In the genomic region with DNA sequence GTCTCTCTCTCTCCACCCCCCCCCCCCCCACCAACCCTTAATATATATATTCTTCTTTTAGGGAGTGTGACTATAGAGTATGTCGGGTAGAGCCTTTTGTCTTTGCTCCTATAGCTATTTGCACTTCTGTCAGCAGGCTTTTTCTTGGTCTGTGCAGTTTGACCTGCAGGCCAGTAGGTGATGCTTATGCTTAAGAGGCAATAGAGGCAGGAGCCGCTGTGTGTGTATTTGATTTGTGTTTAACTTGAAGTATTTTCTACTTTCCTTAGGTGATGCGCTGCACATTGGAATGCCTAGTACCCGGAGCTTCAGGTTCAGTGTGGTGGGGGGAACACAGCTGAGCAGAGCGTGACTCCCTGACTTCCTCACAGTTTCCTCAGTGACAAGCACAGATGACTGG, we compare ENCODE assay signal across 8 cellular contexts.
A peak's percentile ranks its signal among the peaks of the same experiment; 100 is the strongest.
DNase-seq lines count a peak whose midpoint lies in the region; ATAC-seq, FAIRE-seq and TF ChIP-seq lines count a peak whose summit lies in the region.
"Not testable (repeated sequence)": the region's sequence is repeated elsewhere in the genome, so short reads cannot be mapped to it uniquely, and the experiment has no call there.

No MANE protein-coding gene starts in this region.

- TF ChIP-seq CTCF in A549 (IDR thresholded peaks at IDR 0.05); PC-3 (conservative IDR thresholded peaks at IDR 0.05; ENCODE audit: low read depth, low read length); H1 (IDR thresholded peaks at IDR 0.05; ENCODE audit: control extremely low read depth in 1 of 3, insufficient read depth in 1 of 3, low read depth in 1 of 3, low read length in 3 of 3): not testable (repeated sequence)
- TF ChIP-seq CTCF in LNCAP (IDR thresholded peaks at IDR 0.05) (peak; percentile 25; the same call in 1 of the 2 replicates), nephron progenitor cell (IDR thresholded peaks at IDR 0.05) (peak; percentile 15), type B pancreatic cell (conservative IDR thresholded peaks at IDR 0.05) (peak; percentile 38)

- H3K79me2 ChIP-seq in PC-3 (ENCODE audit: low read length); H1 (ENCODE audit: control insufficient read depth in 1 of 2, insufficient read depth in 2 of 2, low read length in 2 of 2): not testable (repeated sequence)

- H3K36me3 Mint-ChIP-seq in nephron progenitor cell (ENCODE audit: low read depth); type B pancreatic cell: not testable (repeated sequence)

- H3K9me3 Mint-ChIP-seq in nephron progenitor cell, type B pancreatic cell: not testable (repeated sequence)

- CTCF ChIA-PET in A549 (lab: Yijun Ruan, JAX); PC-3 (lab: Charles Lee); H1 (lab: Charles Lee; ENCODE audit: partially characterized antibody): not testable (repeated sequence)

- not testable (repeated sequence) for H3K4me3 ChIP-seq in A549; PC-3 (ENCODE audit: low read length); H1 (ENCODE audit: extremely low read depth in 1 of 4, insufficient read depth in 2 of 4, low read depth in 3 of 4, low read length in 4 of 4)

- H4K20me1 ChIP-seq in PC-3 (ENCODE audit: low read length); H1 (replicated peaks in 1 of 2; ENCODE audit: control insufficient read depth in 1 of 2, insufficient read depth in 2 of 2, low read length in 2 of 2): not testable (repeated sequence)

- not testable (repeated sequence) for H3K4me3 Mint-ChIP-seq in nephron progenitor cell, type B pancreatic cell

- not testable (repeated sequence) for H2BK120ac ChIP-seq in H1 (replicated peaks; ENCODE audit: low read depth, low read length)

- H3K9me3 ChIP-seq in A549; PC-3 (ENCODE audit: low read length); H1 (ENCODE audit: insufficient read depth in 2 of 2, low read depth in 1 of 2, low read length in 1 of 2): not testable (repeated sequence)

- not testable (repeated sequence) for H3K4ac ChIP-seq in H1 (replicated peaks; ENCODE audit: insufficient read length, low read depth, low read length)

- H3K4me1 Mint-ChIP-seq in nephron progenitor cell; type B pancreatic cell (ENCODE audit: unreplicated experiment): not testable (repeated sequence)

- not testable (repeated sequence) for H2BK12ac ChIP-seq in H1 (ENCODE audit: low read depth, low read length)

- not testable (repeated sequence) for H2BK20ac ChIP-seq in H1 (ENCODE audit: low read length)

- not testable (repeated sequence) for TF ChIP-seq EP300 in A549 (IDR thresholded peaks at IDR 0.05); H1 (IDR thresholded peaks at IDR 0.05; ENCODE audit: borderline replicate concordance in 1 of 2, low read depth in 2 of 2, low read length in 2 of 2)

- WGBS in A549 (ENCODE audit: missing lambda C conversion rate): 5% methylated on average over 5 of the region's 5 CpGs
- WGBS in H1 (ENCODE audit: extremely low coverage in 1 of 2, insufficient coverage in 1 of 2, insufficient read length in 1 of 2, insufficient replicate concordance in 2 of 2, low coverage in 1 of 2, low lambda C conversion rate in 2 of 2, missing lambda C conversion rate in 1 of 2), 2 experiments: 84% methylated on average over 4 of the region's 5 CpGs; no CpG with 5 or more reads in 1 of the 2 experiments

- not testable (repeated sequence) for H3K14ac ChIP-seq in H1 (ENCODE audit: insufficient read length)

- not testable (repeated sequence) for H4K5ac ChIP-seq in H1 (ENCODE audit: insufficient read length, low read depth, low read length)

- H2AK5ac ChIP-seq in H1 (ENCODE audit: low read depth, low read length): not testable (repeated sequence)

- H3K4me1 ChIP-seq in A549; PC-3 (ENCODE audit: insufficient read depth, low read length); H1 (replicated peaks in 1 of 4; ENCODE audit: control insufficient read depth in 3 of 4, insufficient read depth in 4 of 4, low read length in 3 of 4): not testable (repeated sequence)

- not testable (repeated sequence) for H3K27ac ChIP-seq in A549; PC-3 (ENCODE audit: low read length); H1 (ENCODE audit: low read depth, low read length)

- intact Hi-C loops in PC-3 (cut with micrococcal nuclease): not testable (repeated sequence)

- H3F3A ChIP-seq in PC-3 (ENCODE audit: low read length, unreplicated experiment): not testable (repeated sequence)

- H2AFZ ChIP-seq in PC-3 (ENCODE audit: low read length); H1 (ENCODE audit: low read length): not testable (repeated sequence)

- not testable (repeated sequence) for H2BK15ac ChIP-seq in H1 (ENCODE audit: low read length)

- H3K27me3 ChIP-seq in PC-3 (ENCODE audit: low read length); H1 (replicated peaks in 1 of 4; ENCODE audit: control insufficient read depth in 3 of 4, extremely low read depth in 1 of 4, insufficient read depth in 3 of 4, low read length in 3 of 4): not testable (repeated sequence)

- H2BK5ac ChIP-seq in H1 (ENCODE audit: low read depth, low read length): not testable (repeated sequence)

- not testable (repeated sequence) for TF ChIP-seq RAD21 in A549 (conservative IDR thresholded peaks at IDR 0.05 in 1 of 2, IDR thresholded peaks at IDR 0.05 in 1 of 2)
- peak; percentile 25 to 27; a peak in 3 of 4 replicates for TF ChIP-seq RAD21 in H1 (IDR thresholded peaks at IDR 0.05 in 1 of 2, conservative IDR thresholded peaks at IDR 0.05 in 1 of 2; ENCODE audit: low read depth in 2 of 2, low read length in 2 of 2)

- H4K8ac ChIP-seq in H1 (ENCODE audit: extremely low read depth, insufficient read depth, low read length): not testable (repeated sequence)

- not testable (repeated sequence) for H3K18ac ChIP-seq in H1 (ENCODE audit: extremely low read depth, low read length)

- TF ChIP-seq POLR2A in A549 (IDR thresholded peaks at IDR 0.05; ENCODE audit: low read length); H1 (IDR thresholded peaks at IDR 0.05; ENCODE audit: control extremely low read depth in 1 of 2, low read depth in 2 of 2, low read length in 2 of 2): not testable (repeated sequence)

- not testable (repeated sequence) for H4K91ac ChIP-seq in H1 (replicated peaks; ENCODE audit: insufficient read length, low read length)

- POLR2A ChIA-PET in A549 (lab: Yijun Ruan, JAX); PC-3 (lab: Charles Lee; ENCODE audit: unreplicated experiment); H1 (lab: Charles Lee; ENCODE audit: partially characterized antibody): not testable (repeated sequence)

- not testable (repeated sequence) for H3K23ac ChIP-seq in H1 (ENCODE audit: insufficient read length)

- FAIRE-seq in A549 (lab: Jason Lieb, UNC) (peak; percentile 23), H1 (lab: Jason Lieb, UNC) (peak; percentile 73)

- H3K36me3 ChIP-seq in PC-3 (ENCODE audit: low read depth, low read length); H1 (ENCODE audit: control insufficient read depth in 2 of 4, insufficient read depth in 4 of 4, low read length in 3 of 4): not testable (repeated sequence)

- not testable (repeated sequence) for BruUV-seq in PC-3 (replicated peaks; lab: Mats Ljungman, UMichigan)

- not testable (repeated sequence) for H3K4me2 ChIP-seq in A549; PC-3 (ENCODE audit: low read length); H1 (ENCODE audit: insufficient read depth in 1 of 2, low read depth in 2 of 2, low read length in 2 of 2)

- not testable (repeated sequence) for DNase-seq in A549 (ENCODE audit: low read depth in 1 of 2, low spot score in 1 of 2); PC-3; H1 (ENCODE audit: low read depth in 1 of 2, low spot score in 2 of 2); nephron progenitor cell; type B pancreatic cell (ENCODE audit: extremely low spot score, unreplicated experiment)
- peak; percentile 29 for DNase-seq in ELF-1 (ENCODE audit: low read depth, low spot score)
- DNase-seq in iPS-NIHi7 (ENCODE audit: extremely low spot score): peak; percentile 10

- not testable (repeated sequence) for H3K9me2 ChIP-seq in PC-3 (replicated peaks; ENCODE audit: low read length)

- not testable (repeated sequence) for H3K9ac ChIP-seq in PC-3 (ENCODE audit: low read length); H1 (replicated peaks in 1 of 4; ENCODE audit: extremely low read depth in 1 of 4, low read depth in 3 of 4, low read length in 3 of 4)

- ATAC-seq in A549: not testable (repeated sequence)
- peak; percentile 29; the same call in 1 of the 2 replicates for ATAC-seq in PC-3

- not testable (repeated sequence) for H3K79me1 ChIP-seq in H1 (ENCODE audit: low read depth, low read length)

- not testable (repeated sequence) for H3K27me3 Mint-ChIP-seq in nephron progenitor cell (ENCODE audit: low read depth, poor library complexity); type B pancreatic cell

- H3K56ac ChIP-seq in H1 (replicated peaks; ENCODE audit: insufficient read length, low read depth, low read length): not testable (repeated sequence)

- H3K27ac Mint-ChIP-seq in nephron progenitor cell, type B pancreatic cell: not testable (repeated sequence)

- not testable (repeated sequence) for H3K23me2 ChIP-seq in H1 (ENCODE audit: low read depth, low read length)
